ENCODE assay signal across 8 cellular contexts in genomic region chr1:182299728-182300581, GRCh38.
DNase-seq lines count a peak whose midpoint lies in the region; ATAC-seq and TF ChIP-seq lines count a peak whose summit lies in the region.

No MANE protein-coding gene starts in this region.

- no peaks in the 10 kb centered on the region for H3K36me3 ChIP-seq in A673 (ENCODE audit: insufficient read depth, low read length, poor library complexity, severe bottlenecking)
- H3K36me3 ChIP-seq in thyroid gland: no peaks in the 10 kb centered on the region

- no peaks in the 10 kb centered on the region for H3K36me3 Mint-ChIP-seq in activated T-helper 1 cell treated with anti-CD3 and anti-CD28 coated beads, Interleukin-12 subunit alpha, Interleukin-12 subunit beta, Interleukin-2, Interleukin-4 antibody, amounts not matched to agents 30 ng/mL and 10 ng/mL and 1 ng/mL, durations not matched to agents 14 hours and 24 hours and 36 hours (ENCODE audit: low read depth)

- H3K27me3 ChIP-seq in A673 (replicated peaks; ENCODE audit: insufficient read depth, low read depth, low read length, poor library complexity): no peaks in the 10 kb centered on the region
- H3K27me3 ChIP-seq in HL-60 (ENCODE audit: insufficient read depth, poor library complexity, severe bottlenecking): no peaks in the 10 kb centered on the region
- no peaks in the 10 kb centered on the region for H3K27me3 ChIP-seq in thyroid gland

- no peaks in the 10 kb centered on the region for H3K9me3 Mint-ChIP-seq in activated T-helper 1 cell treated with anti-CD3 and anti-CD28 coated beads, Interleukin-12 subunit alpha, Interleukin-12 subunit beta, Interleukin-2, Interleukin-4 antibody, amounts not matched to agents 30 ng/mL and 10 ng/mL and 1 ng/mL, durations not matched to agents 14 hours and 24 hours and 36 hours

- H3K4me1 ChIP-seq in A673 (ENCODE audit: insufficient read depth, low read length, poor library complexity, severe bottlenecking) (peaks cover 11% of the 10 kb centered on the region), thyroid gland (peaks cover 8 to 37% of the 10 kb centered on the region in 2 donors)

- 73 to 74% methylated on average over 3 of the region's 3 CpGs for WGBS in thyroid gland, 2 donors

- peak overlapping the region; percentile 88 for H3K27ac Mint-ChIP-seq in activated T-helper 1 cell treated with anti-CD3 and anti-CD28 coated beads, Interleukin-12 subunit alpha, Interleukin-12 subunit beta, Interleukin-2, Interleukin-4 antibody, amounts not matched to agents 30 ng/mL and 10 ng/mL and 1 ng/mL, durations not matched to agents 14 hours and 24 hours and 36 hours

- peak overlapping the region; percentile 39 for H3K4me3 Mint-ChIP-seq in activated T-helper 1 cell treated with anti-CD3 and anti-CD28 coated beads, Interleukin-12 subunit alpha, Interleukin-12 subunit beta, Interleukin-2, Interleukin-4 antibody, amounts not matched to agents 30 ng/mL and 10 ng/mL and 1 ng/mL, durations not matched to agents 14 hours and 24 hours and 36 hours

- intact Hi-C loops in A673 (cut with micrococcal nuclease; ENCODE audit: unreplicated experiment): loop anchor here (5.0 kb wide), 1 partner anchor 92 kb away; the partner anchor contains the start of gene GLUL
- intact Hi-C loops in activated T-helper 1 cell treated with anti-CD3 and anti-CD28 coated beads, Interleukin-12 subunit alpha, Interleukin-12 subunit beta, Interleukin-2, Interleukin-4 antibody, amounts not matched to agents 30 ng/mL and 10 ng/mL and 1 ng/mL, durations not matched to agents 14 hours and 24 hours and 36 hours (cut with micrococcal nuclease): loop anchor here (5.0 kb wide), 3 partner anchors 158 to 1862 kb away; no protein-coding TSS in a partner anchor
- intact Hi-C loops in thyroid gland (cut with DNase I): loop anchor here (10.0 kb wide), 1 partner anchor 215 kb away; no protein-coding TSS in a partner anchor

- H3K4me1 Mint-ChIP-seq in activated T-helper 1 cell treated with anti-CD3 and anti-CD28 coated beads, Interleukin-12 subunit alpha, Interleukin-12 subunit beta, Interleukin-2, Interleukin-4 antibody, amounts not matched to agents 30 ng/mL and 10 ng/mL and 1 ng/mL, durations not matched to agents 14 hours and 24 hours and 36 hours (ENCODE audit: low read depth): peaks cover 51% of the 10 kb centered on the region

- H3K9me3 ChIP-seq in A673 (ENCODE audit: low read depth, low read length, poor library complexity, severe bottlenecking) (no peaks in the 10 kb centered on the region), thyroid gland (no peaks in the 10 kb centered on the region)

- TF ChIP-seq CTCF in A673 (conservative IDR thresholded peaks at IDR 0.05; ENCODE audit: low read depth, low read length) (no peak), HL-60 (IDR thresholded peaks at IDR 0.05; ENCODE audit: insufficient read depth, low read length) (no peak), thyroid gland (IDR thresholded peaks at IDR 0.05) (no peak)

- DNase-seq in A673 (ENCODE audit: low spot score): peak; percentile 54
- peak; percentile 95 to 97 for DNase-seq in HL-60 (ENCODE audit: low read depth in 1 of 2, low spot score in 1 of 2)
- peak; percentile 14 for DNase-seq in activated T-helper 1 cell treated with anti-CD3 and anti-CD28 coated beads, Interleukin-12 subunit alpha, Interleukin-12 subunit beta, Interleukin-2, Interleukin-4 antibody, amounts not matched to agents 30 ng/mL and 10 ng/mL and 1 ng/mL, durations not matched to agents 14 hours and 24 hours and 36 hours (ENCODE audit: low spot score)
- peak; percentile 72 for DNase-seq in islet precursor cell
- no peak for DNase-seq in NCI-H187 (lab: John Stamatoyannopoulos, UW)
- no peak for DNase-seq in NCI-H510A treated with DMSO at 0.1 percent for 48 hours (lab: John Stamatoyannopoulos, UW)
- DNase-seq in thyroid gland: no peak

- no TSS peak for BruUV-seq in A673 (replicated peaks; lab: Mats Ljungman, UMichigan)

- H3K27ac ChIP-seq in A673 (ENCODE audit: low read depth, low read length, poor library complexity, severe bottlenecking) (peak overlapping the region; percentile 14), HL-60 (replicated peaks) (peak overlapping the region; percentile 74), thyroid gland (no peak overlapping the region)

- ATAC-seq in GM19395 (IDR thresholded peaks at IDR 0.05; ENCODE audit: unreplicated experiment): no peak

- POLR2A ChIA-PET in A673 (lab: Charles Lee; ENCODE audit: low non-redundant PET): no interaction called here

- no peak overlapping the region for H3K4me3 ChIP-seq in A673 (ENCODE audit: low read depth, low read length, poor library complexity, severe bottlenecking)
- no peak overlapping the region for H3K4me3 ChIP-seq in HL-60 (replicated peaks; ENCODE audit: insufficient read depth, low read length)
- H3K4me3 ChIP-seq in thyroid gland (replicated peaks in 1 of 3): no peak overlapping the region

- H3K27me3 Mint-ChIP-seq in activated T-helper 1 cell treated with anti-CD3 and anti-CD28 coated beads, Interleukin-12 subunit alpha, Interleukin-12 subunit beta, Interleukin-2, Interleukin-4 antibody, amounts not matched to agents 30 ng/mL and 10 ng/mL and 1 ng/mL, durations not matched to agents 14 hours and 24 hours and 36 hours (ENCODE audit: insufficient read depth): peaks cover 2% of the 10 kb centered on the region

- no peak for TF ChIP-seq POLR2A in thyroid gland (IDR thresholded peaks at IDR 0.05)

- CTCF ChIA-PET in A673 (lab: Charles Lee): no interaction called here

Comparison
In these comparisons a context has a peak if more than half of its experiments do, and no peak if none do; other contexts are left out.
1. DNase-seq: peak in A673 (single experiment), HL-60 (2 of 2), activated T-helper 1 cell treated with anti-CD3 and anti-CD28 coated beads, Interleukin-12 subunit alpha, Interleukin-12 subunit beta, Interleukin-2, Interleukin-4 antibody, amounts not matched to agents 30 ng/mL and 10 ng/mL and 1 ng/mL, durations not matched to agents 14 hours and 24 hours and 36 hours (single experiment) and islet precursor cell (single experiment); none in NCI-H187 (0 of 2), NCI-H510A treated with DMSO at 0.1 percent for 48 hours (single experiment) and thyroid gland (0 of 2).
2. H3K27ac ChIP-seq: peak in A673 (single experiment) and HL-60 (single experiment); none in thyroid gland (0 of 3).